In the genomic region with DNA sequence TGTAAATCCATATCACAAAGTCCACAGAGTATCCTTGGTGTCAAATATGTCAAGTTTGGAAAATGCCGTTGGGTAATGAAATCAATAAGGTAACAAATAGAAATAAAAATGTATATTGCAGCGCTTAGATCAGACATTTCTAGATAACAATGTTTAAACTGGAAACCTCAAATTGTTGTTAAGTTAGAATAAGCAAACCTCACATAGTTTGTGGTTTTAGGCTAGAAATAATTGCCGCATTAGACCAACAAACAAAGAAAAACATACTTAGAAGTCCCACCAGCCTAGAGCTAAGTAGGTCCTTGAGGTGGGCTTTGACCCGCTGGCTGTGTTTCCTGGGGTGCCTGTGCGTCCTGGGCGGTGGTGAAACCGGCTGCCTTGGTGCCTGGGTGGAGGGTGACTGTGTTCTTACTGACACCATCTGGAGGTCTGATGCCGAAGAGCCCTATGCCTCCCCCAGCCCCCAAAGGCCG, we compare ENCODE assay signal across 1 cellular context.
TF ChIP-seq lines count a peak whose summit lies in the region.

No MANE protein-coding gene starts in this region.

TF ChIP-seq in HepG2, 621 proteins besides CTCF, POLR2A, EP300 and RAD21 (continued from another document):
- TF ChIP-seq, protein P1, sequence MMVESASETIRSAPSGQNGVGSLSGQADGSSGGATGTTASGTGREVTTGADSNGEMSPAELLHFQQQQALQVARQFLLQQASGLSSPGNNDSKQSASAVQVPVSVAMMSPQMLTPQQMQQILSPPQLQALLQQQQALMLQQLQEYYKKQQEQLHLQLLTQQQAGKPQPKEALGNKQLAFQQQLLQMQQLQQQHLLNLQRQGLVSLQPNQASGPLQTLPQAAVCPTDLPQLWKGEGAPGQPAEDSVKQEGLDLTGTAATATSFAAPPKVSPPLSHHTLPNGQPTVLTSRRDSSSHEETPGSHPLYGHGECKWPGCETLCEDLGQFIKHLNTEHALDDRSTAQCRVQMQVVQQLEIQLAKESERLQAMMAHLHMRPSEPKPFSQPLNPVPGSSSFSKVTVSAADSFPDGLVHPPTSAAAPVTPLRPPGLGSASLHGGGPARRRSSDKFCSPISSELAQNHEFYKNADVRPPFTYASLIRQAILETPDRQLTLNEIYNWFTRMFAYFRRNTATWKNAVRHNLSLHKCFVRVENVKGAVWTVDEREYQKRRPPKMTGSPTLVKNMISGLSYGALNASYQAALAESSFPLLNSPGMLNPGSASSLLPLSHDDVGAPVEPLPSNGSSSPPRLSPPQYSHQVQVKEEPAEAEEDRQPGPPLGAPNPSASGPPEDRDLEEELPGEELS (CRISPR knock-in tag; IDR thresholded peaks at IDR 0.05): 0 out of 2 replicates have a peak, but pooled peaks have one; percentile 14
- TF ChIP-seq EED (CRISPR knock-in tag; IDR thresholded peaks at IDR 0.05) (no peak), FOXA3 (CRISPR knock-in tag; IDR thresholded peaks at IDR 0.05) (peak; percentile 25; the same call in 1 of the 2 replicates), NR2F1 (CRISPR knock-in tag; IDR thresholded peaks at IDR 0.05) (peak in 1 of 2 experiments; percentile 34; a peak in 1 of 4 replicates), FOXK2 (IDR thresholded peaks at IDR 0.05) (no peak), DMAP1 (CRISPR knock-in tag; IDR thresholded peaks at IDR 0.05) (no peak)
- TF ChIP-seq, protein P2, sequence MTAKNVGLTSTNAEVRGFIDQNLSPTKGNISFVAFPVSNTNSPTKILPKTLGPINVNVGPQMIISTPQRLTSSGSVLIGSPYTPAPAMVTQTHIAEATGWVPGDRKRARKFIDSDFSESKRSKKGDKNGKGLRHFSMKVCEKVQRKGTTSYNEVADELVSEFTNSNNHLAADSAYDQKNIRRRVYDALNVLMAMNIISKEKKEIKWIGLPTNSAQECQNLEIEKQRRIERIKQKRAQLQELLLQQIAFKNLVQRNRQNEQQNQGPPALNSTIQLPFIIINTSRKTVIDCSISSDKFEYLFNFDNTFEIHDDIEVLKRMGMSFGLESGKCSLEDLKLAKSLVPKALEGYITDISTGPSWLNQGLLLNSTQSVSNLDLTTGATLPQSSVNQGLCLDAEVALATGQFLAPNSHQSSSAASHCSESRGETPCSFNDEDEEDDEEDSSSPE (CRISPR knock-in tag; IDR thresholded peaks at IDR 0.05): no peak
- TF ChIP-seq, protein P3, sequence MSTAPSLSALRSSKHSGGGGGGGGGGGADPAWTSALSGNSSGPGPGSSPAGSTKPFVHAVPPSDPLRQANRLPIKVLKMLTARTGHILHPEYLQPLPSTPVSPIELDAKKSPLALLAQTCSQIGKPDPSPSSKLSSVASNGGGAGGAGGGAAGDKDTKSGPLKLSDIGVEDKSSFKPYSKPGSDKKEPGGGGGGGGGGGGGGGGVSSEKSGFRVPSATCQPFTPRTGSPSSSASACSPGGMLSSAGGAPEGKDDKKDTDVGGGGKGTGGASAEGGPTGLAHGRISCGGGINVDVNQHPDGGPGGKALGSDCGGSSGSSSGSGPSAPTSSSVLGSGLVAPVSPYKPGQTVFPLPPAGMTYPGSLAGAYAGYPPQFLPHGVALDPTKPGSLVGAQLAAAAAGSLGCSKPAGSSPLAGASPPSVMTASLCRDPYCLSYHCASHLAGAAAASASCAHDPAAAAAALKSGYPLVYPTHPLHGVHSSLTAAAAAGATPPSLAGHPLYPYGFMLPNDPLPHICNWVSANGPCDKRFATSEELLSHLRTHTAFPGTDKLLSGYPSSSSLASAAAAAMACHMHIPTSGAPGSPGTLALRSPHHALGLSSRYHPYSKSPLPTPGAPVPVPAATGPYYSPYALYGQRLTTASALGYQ (CRISPR knock-in tag; IDR thresholded peaks at IDR 0.05): 0 out of 2 replicates have a peak, but pooled peaks have one; percentile 56
